ENCODE assay signal across 8 cellular contexts in the genomic region with DNA sequence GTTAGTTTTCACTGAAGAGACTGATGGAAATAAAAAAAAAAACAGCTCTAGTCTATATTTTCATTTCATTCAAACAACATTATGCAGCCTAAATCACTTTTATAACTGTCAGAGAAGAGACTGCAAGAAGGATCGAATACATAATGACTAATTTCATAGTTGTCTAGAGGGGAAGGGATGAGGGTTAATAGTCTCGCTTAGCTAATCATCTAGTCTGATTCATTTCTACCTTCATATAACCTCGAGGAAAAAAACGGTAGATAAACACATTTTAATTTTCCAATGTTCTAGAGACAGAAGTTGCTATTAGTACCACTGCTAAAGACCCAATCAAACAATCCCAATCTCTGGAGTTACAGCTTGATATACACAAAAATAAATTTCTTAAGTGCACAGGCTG. TPM values are rescaled to one million over a fixed set of nuclear protein-coding genes. Genes with fewer than 3 reads are reported as not detected.
A peak's percentile ranks its signal among the peaks of the same experiment; 100 is the strongest.
DNase-seq lines count a peak whose midpoint lies in the region; ATAC-seq and TF ChIP-seq lines count a peak whose summit lies in the region.

No MANE protein-coding gene starts in this region.

- H3K36me3 Mint-ChIP-seq in naive thymus-derived CD4-positive, alpha-beta T cell, result peaks cover 4 to 31% (median 27%) of the 10 kb centered on the region in 5 donors

- no peaks in the 10 kb centered on the region for H3K9me2 ChIP-seq in DOHH2 (replicated peaks; ENCODE audit: control insufficient read depth, low read length)

- ATAC-seq in naive thymus-derived CD4-positive, alpha-beta T cell, result no peak
- ATAC-seq in HG02678 (IDR thresholded peaks at IDR 0.05; ENCODE audit: unreplicated experiment) (no peak), GM19035 (IDR thresholded peaks at IDR 0.05; ENCODE audit: unreplicated experiment) (no peak)

- peaks cover 50% of the 10 kb centered on the region for H4K20me1 ChIP-seq in DOHH2 (ENCODE audit: control insufficient read depth, insufficient read depth, low read depth, low read length)

- POLR2A ChIA-PET in naive thymus-derived CD4-positive, alpha-beta T cell (lab: Charles Lee), result interaction anchor here (0.6 to 1.5 kb wide), 5 partner anchors 10 to 540 kb away, joined by 3 to 14 read pairs (median 3); partner anchors contain the start of gene DNAJB4

- H3K4me1 ChIP-seq in DOHH2 (ENCODE audit: control insufficient read depth, low read length) (peaks cover 32% of the 10 kb centered on the region), breast epithelium (peaks cover 0 to 8% of the 10 kb centered on the region in 2 donors), tibial artery (peaks cover 0 to 73% (median 35%) of the 10 kb centered on the region in 4 donors)
- peaks cover 51 to 61% of the 10 kb centered on the region in 2 donors for H3K4me1 ChIP-seq in naive thymus-derived CD4-positive, alpha-beta T cell (ENCODE audit: control insufficient read depth in 2 of 2, insufficient read depth in 2 of 2, low read length in 2 of 2)

- no peak for TF ChIP-seq POLR2A in breast epithelium (IDR thresholded peaks at IDR 0.05)

- DNase-seq in LHCN-M2 (ENCODE audit: low read depth), result peak; percentile 49
- no peak for DNase-seq in breast epithelium (ENCODE audit: low spot score in 2 of 2)
- DNase-seq in naive thymus-derived CD4-positive, alpha-beta T cell, result no peak
- no peak for DNase-seq in tibial artery
- DNase-seq in UCSD-AML1 (lab: John Stamatoyannopoulos, UW; ENCODE audit: unreplicated experiment), result no peak

- no peaks in the 10 kb centered on the region; the same call in 1 of the 2 replicates for H3F3A ChIP-seq in DOHH2 (ENCODE audit: control insufficient read depth, insufficient read depth)

- H3K36me3 ChIP-seq in DOHH2 (ENCODE audit: control insufficient read depth, low read length) (peaks cover 76% of the 10 kb centered on the region), breast epithelium (no peaks in the 10 kb centered on the region), tibial artery (no peaks in the 10 kb centered on the region)
- H3K36me3 ChIP-seq in naive thymus-derived CD4-positive, alpha-beta T cell (ENCODE audit: control insufficient read depth in 2 of 3, insufficient read depth in 3 of 3, low read length in 3 of 3), result peaks cover 0 to 10% (median 0%) of the 10 kb centered on the region in 3 experiments

- peak overlapping the region; percentile 87 for H3K4me2 ChIP-seq in DOHH2 (ENCODE audit: low read length)

- TF ChIP-seq CTCF in DOHH2 (IDR thresholded peaks at IDR 0.05; ENCODE audit: low read depth, low read length, poor library complexity, severe bottlenecking) (no peak), breast epithelium (IDR thresholded peaks at IDR 0.05) (no peak), tibial artery (IDR thresholded peaks at IDR 0.05) (no peak)

- H3K9me3 Mint-ChIP-seq in naive thymus-derived CD4-positive, alpha-beta T cell, result no peaks in the 10 kb centered on the region

- H3K4me3 ChIP-seq in DOHH2 (ENCODE audit: low read length) (peak overlapping the region; percentile 86), breast epithelium (peak overlapping the region in 2 of 3 donors; percentile 84 to 88), tibial artery (peak overlapping the region in 1 of 2 donors; percentile 12)
- H3K4me3 ChIP-seq in naive thymus-derived CD4-positive, alpha-beta T cell (ENCODE audit: low read length), result peak overlapping the region; percentile 99

- H3K27me3 ChIP-seq in DOHH2 (ENCODE audit: control insufficient read depth, low read length) (no peaks in the 10 kb centered on the region), breast epithelium (no peaks in the 10 kb centered on the region), tibial artery (no peaks in the 10 kb centered on the region)
- no peaks in the 10 kb centered on the region for H3K27me3 ChIP-seq in naive thymus-derived CD4-positive, alpha-beta T cell (ENCODE audit: control insufficient read depth in 2 of 2, insufficient read depth in 2 of 2, low read length in 2 of 2)

- peaks cover 39 to 68% (median 50%) of the 10 kb centered on the region in 7 donors for H3K4me1 Mint-ChIP-seq in naive thymus-derived CD4-positive, alpha-beta T cell

- CTCF ChIA-PET in naive thymus-derived CD4-positive, alpha-beta T cell (lab: Charles Lee), result no interaction called here

- H3K9me3 ChIP-seq in DOHH2 (ENCODE audit: control insufficient read depth, insufficient read depth, low read length), result no peaks in the 10 kb centered on the region
- H3K9me3 ChIP-seq in breast epithelium, result no peaks in the 10 kb centered on the region
- H3K9me3 ChIP-seq in naive thymus-derived CD4-positive, alpha-beta T cell (ENCODE audit: control insufficient read depth in 2 of 3, low read length in 3 of 3), result no peaks in the 10 kb centered on the region
- no peaks in the 10 kb centered on the region for H3K9me3 ChIP-seq in tibial artery

- no peak overlapping the region for H3K27ac ChIP-seq in DOHH2 (ENCODE audit: low read depth, low read length)
- peak overlapping the region in 1 of 2 donors; percentile 100 for H3K27ac ChIP-seq in breast epithelium
- peak overlapping the region; percentile 97 for H3K27ac ChIP-seq in naive thymus-derived CD4-positive, alpha-beta T cell (ENCODE audit: low read depth, low read length)
- H3K27ac ChIP-seq in tibial artery, result peak overlapping the region in 1 of 2 donors; percentile 39

- H3K79me2 ChIP-seq in DOHH2 (ENCODE audit: control insufficient read depth, low read length), result peaks cover 96% of the 10 kb centered on the region

- intact Hi-C loops in breast epithelium (cut with DNase I; ENCODE audit: low total_unique reads) (no loop called here), tibial artery (cut with DNase I; ENCODE audit: low total_unique reads) (no loop called here)
- intact Hi-C loops in naive thymus-derived CD4-positive, alpha-beta T cell (cut with micrococcal nuclease), result loop anchor here in 1 of 2 donors (10.0 kb wide), 2 partner anchors 541 to 1901 kb away; partner anchors contain the start of gene ST6GALNAC3

- peak overlapping the region in 4 of 9 donors; percentile 46 to 89 (median 58) for H3K27ac Mint-ChIP-seq in naive thymus-derived CD4-positive, alpha-beta T cell

- H3K4me3 Mint-ChIP-seq in naive thymus-derived CD4-positive, alpha-beta T cell, result peak overlapping the region in 4 of 10 donors; percentile 68 to 82 (median 78)

- H3K27me3 Mint-ChIP-seq in naive thymus-derived CD4-positive, alpha-beta T cell, result no peaks in the 10 kb centered on the region

RNA-seq across cellular contexts. Expression of gene FUBP1, which starts 3.5 kb away (rescaled TPM):
- total RNA-seq in LHCN-M2 (2014; rRNA removed), result 92.9 and 105 TPM in 2 replicates
- polyA plus RNA-seq in LHCN-M2 (2012), result 55.3 TPM
- 100 to 1,000 TPM in 2 of 3 donors, 10 to 100 TPM in 1; 96.0 to 186 (median 156) TPM for total RNA-seq in breast epithelium
- total RNA-seq in naive thymus-derived CD4-positive, alpha-beta T cell, result 100 to 1,000 TPM; 182 to 253 (median 224) TPM
- 10 to 100 TPM; 58.0 to 61.8 TPM for polyA plus RNA-seq in naive thymus-derived CD4-positive, alpha-beta T cell

RNA-seq across cellular contexts. Expression of gene DNAJB4, which starts 29.4 kb away (rescaled TPM):
- total RNA-seq in LHCN-M2 (2014; rRNA removed) (229 and 269 TPM in 2 replicates), breast epithelium (10 to 100 TPM; 25.3 to 39.5 (median 31.5) TPM)
- polyA plus RNA-seq in LHCN-M2 (2012), result 130 TPM
- 10 to 100 TPM; 11.4 to 20.1 (median 18.2) TPM for total RNA-seq in naive thymus-derived CD4-positive, alpha-beta T cell
- 1 to 10 TPM; 5.9 to 7.2 TPM for polyA plus RNA-seq in naive thymus-derived CD4-positive, alpha-beta T cell
